1 cellular context compared by ENCODE assay signal in genomic region chr2:235390816-235391194, GRCh38.
TF ChIP-seq lines count a peak whose summit lies in the region.

No MANE protein-coding gene starts in this region.

TF ChIP-seq in IMR-90, 13 proteins besides CTCF, POLR2A, EP300 and RAD21:
- TF ChIP-seq RFX5 (IDR thresholded peaks at IDR 0.05; ENCODE audit: low read depth, low read length) (no peak), CEBPB (IDR thresholded peaks at IDR 0.05; ENCODE audit: low read depth, low read length) (no peak), MAZ (IDR thresholded peaks at IDR 0.05; ENCODE audit: borderline replicate concordance, low read depth, low read length) (no peak), CHD1 (IDR thresholded peaks at IDR 0.05; ENCODE audit: low read depth, low read length) (no peak), RCOR1 (IDR thresholded peaks at IDR 0.05; ENCODE audit: insufficient replicate concordance, low read length) (no peak), USF2 (IDR thresholded peaks at IDR 0.05; ENCODE audit: low read depth, low read length) (no peak), FOS (IDR thresholded peaks at IDR 0.05; ENCODE audit: low read depth, low read length) (no peak), MXI1 (IDR thresholded peaks at IDR 0.05; ENCODE audit: borderline replicate concordance, low read depth, low read length) (no peak), SMC3 (IDR thresholded peaks at IDR 0.05; ENCODE audit: low read depth, low read length) (no peak), ELK1 (IDR thresholded peaks at IDR 0.05; ENCODE audit: borderline replicate concordance, low read depth, low read length) (no peak), MAFK (IDR thresholded peaks at IDR 0.05; ENCODE audit: low read depth, low read length) (no peak), BHLHE40 (IDR thresholded peaks at IDR 0.05; ENCODE audit: low read depth, low read length) (no peak), NFE2L2 (IDR thresholded peaks at IDR 0.05; ENCODE audit: low read depth, low read length) (no peak)
